ENCODE assay signal across 19 cellular contexts in the genomic region with DNA sequence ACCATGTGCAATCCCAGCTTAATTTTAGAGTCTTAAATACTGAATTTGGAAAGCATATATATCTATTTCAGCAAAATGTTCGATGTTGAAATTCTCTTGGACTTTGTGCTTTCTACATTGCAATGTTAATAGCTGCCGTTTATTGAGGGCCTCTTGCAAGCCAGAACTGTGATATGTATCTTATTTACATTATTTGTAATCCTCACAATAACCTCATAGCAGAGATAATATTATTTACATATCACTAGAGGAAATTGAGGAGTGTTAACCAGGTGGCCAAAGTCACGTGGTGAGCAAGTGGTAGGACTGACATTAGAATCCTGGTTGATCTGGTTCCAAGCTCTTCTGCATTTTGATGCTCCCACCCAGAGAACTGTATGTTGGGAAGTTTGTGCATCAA.
"Had no signal": no experiment of that assay in that cellular context is flagged by ENCODE, and none has a peak within 500 bp of the region (broad histone marks: within the 10 kb centered on the region; RNA-seq: fewer than 3 reads in every experiment).

No MANE protein-coding gene starts in this region.

- FAIRE-seq: endothelial cell of umbilical vein had no signal

- H3K27ac ChIP-seq: esophagus squamous epithelium, tibial artery, uterus, VCaP had no signal

- ATAC-seq: left cardiac atrium; natural killer cell; stimulated activated memory B cell treated with anti-CD40 and anti-IgM and Interleukin-4, amounts not matched to agents 10 μg/mL and 1 μg/mL and 100 μg/mL, for 72 hours had no signal

- H3K27me3 ChIP-seq: esophagus squamous epithelium, tibial artery, uterus had no signal

- H3K36me3 ChIP-seq: tibial artery, uterus had no signal

- H3K4me1 ChIP-seq: esophagus squamous epithelium, tibial artery, uterus had no signal

- H3K9me3 ChIP-seq: esophagus squamous epithelium, tibial artery, uterus had no signal

- DNase-seq: activated CD4-positive, alpha-beta T cell treated with anti-CD3 and anti-CD28 coated beads for 1 hour; activated CD4-positive, alpha-beta T cell treated with anti-CD3 and anti-CD28 coated beads, Interleukin-2, amount 50 U/mL, for 4 hours; activated naive CD4-positive, alpha-beta T cell; activated naive CD8-positive, alpha-beta T cell treated with anti-CD3 and anti-CD28 coated beads, Interleukin-2, amount 10 ng/mL, durations not matched to agents 7 days and 5 days; activated T-cell treated with anti-CD3 and anti-CD28 coated beads for 4 hours; anterior cingulate cortex; effector CD8-positive, alpha-beta T cell; esophagus squamous epithelium; foreskin fibroblast; left cardiac atrium; mammary epithelial cell; natural killer cell; nucleus accumbens; stimulated activated CD4-positive, alpha-beta T cell treated with anti-CD3 and anti-CD28 coated beads, Interleukin-2, amount 100 ng/mL, for 48 hours; tibial artery; uterus had no signal

- H3K4me3 ChIP-seq: esophagus squamous epithelium, tibial artery, uterus had no signal
